In the genomic region with DNA sequence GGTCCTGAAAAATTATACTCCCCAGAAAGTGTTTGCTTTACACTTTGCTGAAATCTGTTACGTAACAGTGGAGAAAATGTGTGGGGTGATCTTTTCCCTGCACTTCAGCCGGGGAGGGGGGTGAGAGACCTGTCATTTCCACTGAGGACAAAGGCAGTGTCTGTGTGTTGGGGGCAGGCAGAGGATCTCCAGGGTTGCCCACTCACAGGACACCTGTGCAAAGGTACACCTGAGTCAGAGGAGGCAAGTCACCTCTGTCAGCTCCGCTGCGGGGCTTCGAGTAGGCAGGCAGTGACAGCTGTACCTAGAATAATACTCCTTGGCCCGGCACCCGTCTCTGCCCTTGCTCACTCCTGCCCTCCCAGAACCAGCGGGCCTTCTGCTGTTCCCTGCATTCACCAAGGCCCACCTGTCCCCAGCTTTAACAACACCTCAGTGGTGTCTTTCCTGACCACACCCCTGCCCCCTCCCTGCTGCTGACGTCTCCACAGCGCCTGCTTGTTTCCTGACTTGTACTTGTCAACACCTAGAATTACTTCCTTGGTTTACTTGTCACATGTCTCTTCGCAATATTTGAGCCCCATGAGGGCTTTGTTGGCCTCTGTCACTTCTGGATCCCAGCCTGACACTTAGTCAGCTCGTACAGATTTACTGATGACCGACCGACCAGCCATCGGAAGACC, we compare ENCODE assay signal across 13 cellular contexts.
DNase-seq lines count a peak whose midpoint lies in the region; ATAC-seq and TF ChIP-seq lines count a peak whose summit lies in the region.
"Had no signal": no experiment of that assay in that cellular context is flagged by ENCODE, and none has a peak within 500 bp of the region (broad histone marks: within the 10 kb centered on the region; RNA-seq: fewer than 3 reads in every experiment).

No MANE protein-coding gene starts in this region.

- H3K36me3 ChIP-seq in adipocyte (ENCODE audit: control insufficient read depth, insufficient read depth, low read length, severe bottlenecking) (peaks cover 52% of the 10 kb centered on the region), thyroid gland (no peaks in the 10 kb centered on the region), spleen (peaks cover 0 to 26% (median 9%) of the 10 kb centered on the region in 6 donors), mesendoderm (ENCODE audit: control insufficient read depth, insufficient read depth, low read length) (no peaks in the 10 kb centered on the region)

- H2BK15ac ChIP-seq in mesendoderm (replicated peaks; ENCODE audit: low read depth) = no peak overlapping the region

- peaks cover 5% of the 10 kb centered on the region for H3K9me3 ChIP-seq in adipocyte (ENCODE audit: control insufficient read depth, low read length)
- H3K9me3 ChIP-seq in thyroid gland = no peaks in the 10 kb centered on the region
- H3K9me3 ChIP-seq in spleen = peaks cover 0 to 8% (median 2%) of the 10 kb centered on the region in 8 donors

- no peak overlapping the region for H3K4me2 ChIP-seq in mesendoderm (ENCODE audit: low read length)

- H3K4me3 ChIP-seq in adipocyte (ENCODE audit: low read length) (peak overlapping the region; percentile 46), thyroid gland (replicated peaks in 1 of 3) (no peak overlapping the region), spleen (no peak overlapping the region), mesendoderm (ENCODE audit: low read length) (no peak overlapping the region)

- H3K9ac ChIP-seq in adipocyte (ENCODE audit: low read length) (peak overlapping the region; percentile 71), mesendoderm (ENCODE audit: low read length) (no peak overlapping the region)

- no peak overlapping the region for H3K4ac ChIP-seq in mesendoderm (ENCODE audit: low read depth, low read length)

- no peaks in the 10 kb centered on the region for H3K79me2 ChIP-seq in mesendoderm (ENCODE audit: control insufficient read depth, insufficient read depth, low read length)

- H4K5ac ChIP-seq in mesendoderm (ENCODE audit: low read length) = no peak overlapping the region

- H4K8ac ChIP-seq in mesendoderm (ENCODE audit: low read depth, low read length) = no peak overlapping the region

- TF ChIP-seq POLR2A in thyroid gland (IDR thresholded peaks at IDR 0.05) (no peak), spleen (IDR thresholded peaks at IDR 0.05) (no peak)

- no peak for ATAC-seq in GM18873 (IDR thresholded peaks at IDR 0.05; ENCODE audit: low FRiP score, unreplicated experiment)
- ATAC-seq: HCT116; stimulated activated naive CD8-positive, alpha-beta T cell treated with anti-CD3 and anti-CD28 coated beads, Interleukin-15, Interleukin-2, amounts not matched to agents 100 U/mL and 50 U/mL, for 24 hours had no signal

- no peak overlapping the region for H2AK5ac ChIP-seq in mesendoderm (ENCODE audit: low read length)

- no peak overlapping the region for H3K18ac ChIP-seq in mesendoderm (ENCODE audit: low read length)

- H3K27ac ChIP-seq in layer of hippocampus (ENCODE audit: low read depth, low read length) (peak overlapping the region; percentile 39), thyroid gland (peak overlapping the region in 2 of 3 donors; percentile 2 to 18), spleen (peak overlapping the region in 1 of 8 donors; percentile 16), mesendoderm (ENCODE audit: low read depth, low read length) (no peak overlapping the region)

- DNase-seq in NCI-H1092 treated with DMSO at 0.1 percent for 48 hours (lab: John Stamatoyannopoulos, UW) = peak; percentile 5
- DNase-seq in NCI-H1092 (lab: John Stamatoyannopoulos, UW) = no peak
- DNase-seq in adipocyte (ENCODE audit: low read depth) = no peak
- no peak for DNase-seq in thyroid gland
- DNase-seq in spleen = no peak
- no peak for DNase-seq in mesendoderm
- DNase-seq: activated B cell treated with CpG ODN at 0.5 μM for 24 hours; KG1; NCI-H526; stimulated activated naive CD8-positive, alpha-beta T cell treated with anti-CD3 and anti-CD28 coated beads, Interleukin-15, Interleukin-2, amounts not matched to agents 100 U/mL and 50 U/mL, for 24 hours had no signal

- no peak overlapping the region for H2BK5ac ChIP-seq in mesendoderm (ENCODE audit: low read length)

- H3K23ac ChIP-seq in mesendoderm (ENCODE audit: low read length) = no peak overlapping the region

- H3K56ac ChIP-seq in mesendoderm (ENCODE audit: low read length) = no peak overlapping the region

- intact Hi-C loops in thyroid gland (cut with DNase I) (no loop called here), spleen (cut with DNase I; ENCODE audit: low total_unique reads) (no loop called here)

- peaks cover 2% of the 10 kb centered on the region for H3K79me1 ChIP-seq in mesendoderm (ENCODE audit: low read length)

- H3K27me3 ChIP-seq in adipocyte (replicated peaks; ENCODE audit: control insufficient read depth, insufficient read depth, low read length) = no peaks in the 10 kb centered on the region
- H3K27me3 ChIP-seq in layer of hippocampus (ENCODE audit: control insufficient read depth, insufficient read depth, low read length) = no peaks in the 10 kb centered on the region
- no peaks in the 10 kb centered on the region for H3K27me3 ChIP-seq in thyroid gland
- H3K27me3 ChIP-seq in spleen (replicated peaks in 1 of 7) = no peaks in the 10 kb centered on the region
- no peaks in the 10 kb centered on the region for H3K27me3 ChIP-seq in mesendoderm (ENCODE audit: insufficient read depth, low read length, poor library complexity)

- no peak overlapping the region for H2BK120ac ChIP-seq in mesendoderm (ENCODE audit: low read depth, low read length)

- 56 to 60% methylated on average over 14 of the region's 15 CpGs for WGBS in thyroid gland, 2 donors
- WGBS in spleen, 5 donors = 77 to 85% (median 80%) methylated on average over 14 to 15 of the region's 15 CpGs
- no CpG with 5 or more reads among the region's 15 CpGs for WGBS in mesendoderm (ENCODE audit: extremely low coverage, insufficient coverage, low lambda C conversion rate)

- H3K4me1 ChIP-seq in adipocyte (ENCODE audit: control insufficient read depth, insufficient read depth, low read length) (peaks cover 75% of the 10 kb centered on the region), thyroid gland (peaks cover 24 to 41% of the 10 kb centered on the region in 2 donors), spleen (peaks cover 0 to 58% (median 30%) of the 10 kb centered on the region in 6 donors), mesendoderm (ENCODE audit: control insufficient read depth, low read depth, low read length) (no peaks in the 10 kb centered on the region)

- TF ChIP-seq CTCF in thyroid gland (IDR thresholded peaks at IDR 0.05) (no peak), spleen (IDR thresholded peaks at IDR 0.05 in 8 of 11, conservative IDR thresholded peaks at IDR 0.05 in 3 of 11) (no peak)
